Comparison of ENCODE assay signal across 9 cellular contexts in the genomic region with DNA sequence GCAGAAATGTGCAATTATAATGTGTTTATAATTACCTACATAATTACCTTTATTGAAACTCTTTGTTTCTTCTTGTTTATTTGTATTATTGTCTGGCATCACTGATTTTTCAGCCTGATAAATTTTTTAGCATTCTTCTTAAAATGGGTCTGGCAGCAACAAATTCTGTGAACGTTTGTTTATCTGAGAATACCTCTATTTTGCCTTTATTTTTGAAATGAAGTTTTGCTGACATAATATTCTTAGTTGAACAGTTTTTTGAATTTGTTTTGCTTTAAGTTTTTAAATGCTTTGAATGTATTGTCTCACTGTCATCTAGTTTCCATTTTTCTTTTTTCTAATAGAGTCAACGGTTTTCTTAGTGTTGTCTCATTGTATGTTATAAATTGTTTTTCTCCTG.
"Had no signal": no experiment of that assay in that cellular context is flagged by ENCODE, and none has a peak within 500 bp of the region (broad histone marks: within the 10 kb centered on the region; RNA-seq: fewer than 3 reads in every experiment).

No MANE protein-coding gene starts in this region.

- H3K4me3 ChIP-seq: K562 had no signal

- H3K27ac ChIP-seq: HL-60, KMS-11 had no signal

- DNase-seq: IMR-90, KBM-7, KG1 had no signal

- H3K4me3 Mint-ChIP-seq: IgD-negative memory B cell had no signal

- H3K27me3 Mint-ChIP-seq: IgD-negative memory B cell had no signal

- H3K36me3 Mint-ChIP-seq: IgD-negative memory B cell had no signal

- H3K4me2 ChIP-seq: KMS-11 had no signal

- FAIRE-seq: HepG2, HTR-8/SVneo, K562 had no signal

- H3K27ac Mint-ChIP-seq: IgD-negative memory B cell had no signal

- ATAC-seq: HepG2, K562 had no signal

- H3K9ac ChIP-seq: KMS-11 had no signal
